ENCODE assay signal across 8 cellular contexts in the genomic region with DNA sequence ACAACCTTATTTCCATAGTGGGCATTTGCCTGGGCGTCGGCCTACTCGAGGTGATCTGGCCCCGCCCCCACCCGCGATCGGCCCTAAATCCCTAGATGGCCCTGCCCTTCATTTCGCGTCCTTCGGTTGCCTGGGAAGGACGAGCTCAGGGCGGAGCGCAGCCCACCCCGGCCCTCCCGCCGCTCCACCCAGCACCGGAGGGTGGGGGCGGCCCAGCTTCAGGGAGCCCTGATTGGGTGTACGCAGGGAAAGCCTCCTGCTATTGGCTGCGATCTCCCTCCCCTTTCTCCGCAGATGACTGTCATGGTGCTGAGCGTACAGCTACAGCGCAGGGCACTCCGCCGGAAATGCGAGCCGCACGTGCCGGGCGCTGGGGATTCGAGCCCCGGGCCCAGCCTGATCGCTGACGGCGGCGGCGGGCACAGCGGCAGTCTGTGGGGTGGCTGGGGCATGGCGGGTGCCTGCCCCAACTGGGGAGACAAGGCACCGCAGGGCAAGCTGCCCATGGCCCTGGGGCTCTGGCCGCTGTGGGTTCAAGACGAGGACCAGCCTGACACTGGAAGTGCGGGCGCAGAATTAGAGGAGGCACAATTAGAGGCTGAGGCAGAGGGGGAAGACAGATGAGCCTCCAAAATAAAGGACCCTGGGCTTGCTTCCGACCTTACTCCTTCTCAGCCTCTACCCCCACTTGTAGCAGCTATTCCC. TPM values are rescaled to one million over a fixed set of nuclear protein-coding genes. Genes with fewer than 3 reads are reported as not detected.
A peak's percentile ranks its signal among the peaks of the same experiment; 100 is the strongest.
DNase-seq lines count a peak whose midpoint lies in the region; ATAC-seq and TF ChIP-seq lines count a peak whose summit lies in the region.

No MANE protein-coding gene starts in this region.

- intact Hi-C loops in activated T-helper 1 cell treated with anti-CD3 and anti-CD28 coated beads, Interleukin-12 subunit alpha, Interleukin-12 subunit beta, Interleukin-2, Interleukin-4 antibody, amounts not matched to agents 30 ng/mL and 10 ng/mL and 1 ng/mL, durations not matched to agents 14 hours and 24 hours and 36 hours (cut with micrococcal nuclease): no loop called here

- H3K4me1 Mint-ChIP-seq in H9 (peaks cover 20 to 36% of the 10 kb centered on the region in 2 experiments), neural progenitor cell (peaks cover 38% of the 10 kb centered on the region)
- H3K4me1 Mint-ChIP-seq in activated T-helper 1 cell treated with anti-CD3 and anti-CD28 coated beads, Interleukin-12 subunit alpha, Interleukin-12 subunit beta, Interleukin-2, Interleukin-4 antibody, amounts not matched to agents 30 ng/mL and 10 ng/mL and 1 ng/mL, durations not matched to agents 14 hours and 24 hours and 36 hours (ENCODE audit: low read depth): peaks cover 39% of the 10 kb centered on the region

- H2BK120ac ChIP-seq in H9 (ENCODE audit: low read depth, low read length, poor library complexity, severe bottlenecking): no peak overlapping the region

- H3K23ac ChIP-seq in H9 (ENCODE audit: insufficient read length, low read depth, low read length): no peak overlapping the region

- no peak overlapping the region for H3K4ac ChIP-seq in H9 (ENCODE audit: low read depth, low read length)

- H3K9ac ChIP-seq in H9 (ENCODE audit: extremely low read depth, insufficient read length, low read length) (no peak overlapping the region), neural progenitor cell (no peak overlapping the region)

- H3K36me3 Mint-ChIP-seq in H9 (ENCODE audit: insufficient read depth in 1 of 3, low read depth in 3 of 3) (peaks cover 24 to 57% (median 44%) of the 10 kb centered on the region in 3 experiments), neural progenitor cell (peaks cover 42% of the 10 kb centered on the region)
- peaks cover 25% of the 10 kb centered on the region for H3K36me3 Mint-ChIP-seq in activated T-helper 1 cell treated with anti-CD3 and anti-CD28 coated beads, Interleukin-12 subunit alpha, Interleukin-12 subunit beta, Interleukin-2, Interleukin-4 antibody, amounts not matched to agents 30 ng/mL and 10 ng/mL and 1 ng/mL, durations not matched to agents 14 hours and 24 hours and 36 hours (ENCODE audit: low read depth)

- peaks cover 58% of the 10 kb centered on the region for H3F3A ChIP-seq in neural progenitor cell (ENCODE audit: low read depth)

- H3K27ac Mint-ChIP-seq in H9 (peak overlapping the region in 2 of 3 experiments; percentile 86 to 97; a peak in 2 of 7 replicates), neural progenitor cell (no peak overlapping the region)
- H3K27ac Mint-ChIP-seq in activated T-helper 1 cell treated with anti-CD3 and anti-CD28 coated beads, Interleukin-12 subunit alpha, Interleukin-12 subunit beta, Interleukin-2, Interleukin-4 antibody, amounts not matched to agents 30 ng/mL and 10 ng/mL and 1 ng/mL, durations not matched to agents 14 hours and 24 hours and 36 hours: no peak overlapping the region

- H3K79me2 ChIP-seq in H9 (ENCODE audit: insufficient read depth, low read length): no peaks in the 10 kb centered on the region
- H3K79me2 ChIP-seq in neural progenitor cell (ENCODE audit: low read depth): no peaks in the 10 kb centered on the region

- no peak overlapping the region for H2BK12ac ChIP-seq in H9 (ENCODE audit: insufficient read length, low read depth, low read length)

- H3K9me3 ChIP-seq in H9 (ENCODE audit: control insufficient read depth, low read depth, low read length) (no peaks in the 10 kb centered on the region), neural progenitor cell (ENCODE audit: low read depth) (no peaks in the 10 kb centered on the region)

- DNase-seq in H9: peak; percentile 98
- peak; percentile 84 for DNase-seq in SW480 (ENCODE audit: low spot score)
- DNase-seq in globus pallidus (ENCODE audit: low spot score): peak; percentile 41
- peak; percentile 97 for DNase-seq in neural progenitor cell (ENCODE audit: low spot score)
- DNase-seq in activated T-helper 1 cell treated with anti-CD3 and anti-CD28 coated beads, Interleukin-12 subunit alpha, Interleukin-12 subunit beta, Interleukin-2, Interleukin-4 antibody, amounts not matched to agents 30 ng/mL and 10 ng/mL and 1 ng/mL, durations not matched to agents 14 hours and 24 hours and 36 hours (ENCODE audit: low spot score): no peak
- no peak for DNase-seq in NK-92 treated with Interleukin-12 subunit alpha and Interleukin-12 subunit beta, amount 100 ng/mL, for 24 hours (lab: John Stamatoyannopoulos, UW)

- H2AK5ac ChIP-seq in H9 (ENCODE audit: insufficient read length, low read length): no peak overlapping the region

- no peak for ATAC-seq in GM19463 (IDR thresholded peaks at IDR 0.05; ENCODE audit: unreplicated experiment)
- no peak for ATAC-seq in HG03520 (IDR thresholded peaks at IDR 0.05; ENCODE audit: unreplicated experiment)

- H3K36me3 ChIP-seq in neural progenitor cell: peaks cover 6% of the 10 kb centered on the region

- no peak overlapping the region for H2AFZ ChIP-seq in H9 (ENCODE audit: low read length)
- H2AFZ ChIP-seq in neural progenitor cell (replicated peaks): no peak overlapping the region

- peaks cover 18% of the 10 kb centered on the region for H3K27me3 Mint-ChIP-seq in H9 (ENCODE audit: low read depth)
- H3K27me3 Mint-ChIP-seq in neural progenitor cell (ENCODE audit: insufficient read depth, low read depth): peaks cover 11% of the 10 kb centered on the region
- no peaks in the 10 kb centered on the region for H3K27me3 Mint-ChIP-seq in activated T-helper 1 cell treated with anti-CD3 and anti-CD28 coated beads, Interleukin-12 subunit alpha, Interleukin-12 subunit beta, Interleukin-2, Interleukin-4 antibody, amounts not matched to agents 30 ng/mL and 10 ng/mL and 1 ng/mL, durations not matched to agents 14 hours and 24 hours and 36 hours (ENCODE audit: insufficient read depth)

- no peak overlapping the region for H2BK15ac ChIP-seq in H9 (ENCODE audit: low read depth, low read length)

- H3K27me3 ChIP-seq in H9 (ENCODE audit: insufficient read depth, low read length) (peaks cover 3% of the 10 kb centered on the region; the same call in 1 of the 2 replicates), neural progenitor cell (no peaks in the 10 kb centered on the region)

- no peaks in the 10 kb centered on the region for H3K79me1 ChIP-seq in H9 (ENCODE audit: insufficient read depth, low read depth, low read length, poor library complexity, severe bottlenecking)

- H3K4me3 Mint-ChIP-seq in H9 (peak overlapping the region; percentile 61 to 83), neural progenitor cell (peak overlapping the region; percentile 76)
- H3K4me3 Mint-ChIP-seq in activated T-helper 1 cell treated with anti-CD3 and anti-CD28 coated beads, Interleukin-12 subunit alpha, Interleukin-12 subunit beta, Interleukin-2, Interleukin-4 antibody, amounts not matched to agents 30 ng/mL and 10 ng/mL and 1 ng/mL, durations not matched to agents 14 hours and 24 hours and 36 hours: no peak overlapping the region

- no peak overlapping the region for H4K8ac ChIP-seq in H9 (replicated peaks; ENCODE audit: insufficient read length, low read depth, low read length)

- peak overlapping the region; percentile 68 for H3K4me2 ChIP-seq in H9 (ENCODE audit: insufficient read depth, insufficient read length, low read length)
- H3K4me2 ChIP-seq in neural progenitor cell: peak overlapping the region; percentile 73

- no CpG with 5 or more reads among the region's 45 CpGs for WGBS in H9 (ENCODE audit: extremely low coverage, insufficient read length, low lambda C conversion rate)

- no peak overlapping the region for H3T11ph ChIP-seq in H9 (ENCODE audit: low read length)

- H3K27ac ChIP-seq in H9 (ENCODE audit: insufficient read length, low read depth, low read length) (no peak overlapping the region), neural progenitor cell (peak overlapping the region; percentile 18)

- no peak overlapping the region for H4K5ac ChIP-seq in H9 (ENCODE audit: insufficient read length, low read depth, low read length)

- H4K20me1 ChIP-seq in H9 (ENCODE audit: control insufficient read depth, insufficient read depth, insufficient read length) (no peaks in the 10 kb centered on the region), neural progenitor cell (ENCODE audit: low read depth) (peaks cover 65% of the 10 kb centered on the region)

- H3K18ac ChIP-seq in H9 (ENCODE audit: insufficient read length, low read depth, low read length): peak overlapping the region; percentile 80

- H3K23me2 ChIP-seq in H9 (ENCODE audit: insufficient read length, low read depth, low read length, poor library complexity, severe bottlenecking): peaks cover 12% of the 10 kb centered on the region

- H3K4me1 ChIP-seq in H9 (ENCODE audit: insufficient read depth, low read length) (peaks cover 2% of the 10 kb centered on the region; the same call in 1 of the 2 replicates), neural progenitor cell (no peaks in the 10 kb centered on the region)

- H4K91ac ChIP-seq in H9 (ENCODE audit: insufficient read length, low read depth, low read length): no peak overlapping the region

- H2BK20ac ChIP-seq in H9 (ENCODE audit: low read depth, low read length, poor library complexity, severe bottlenecking): no peak overlapping the region

- H3K9me3 Mint-ChIP-seq in H9 (peaks cover 0 to 3% of the 10 kb centered on the region in 2 experiments; a peak in 2 of 5 replicates), neural progenitor cell (no peaks in the 10 kb centered on the region)
- H3K9me3 Mint-ChIP-seq in activated T-helper 1 cell treated with anti-CD3 and anti-CD28 coated beads, Interleukin-12 subunit alpha, Interleukin-12 subunit beta, Interleukin-2, Interleukin-4 antibody, amounts not matched to agents 30 ng/mL and 10 ng/mL and 1 ng/mL, durations not matched to agents 14 hours and 24 hours and 36 hours: no peaks in the 10 kb centered on the region

- H2BK5ac ChIP-seq in H9 (ENCODE audit: insufficient read length, low read length): no peak overlapping the region

- H3K14ac ChIP-seq in H9 (ENCODE audit: insufficient read depth, low read length): 0 out of 2 replicates have a peak overlapping the region, but pooled peaks have one; percentile 48

- H3K4me3 ChIP-seq in neural progenitor cell: peak overlapping the region; percentile 39

- no peak overlapping the region for H3K56ac ChIP-seq in H9 (ENCODE audit: insufficient read length, low read depth, low read length)

- TF ChIP-seq CTCF in H9 (conservative IDR thresholded peaks at IDR 0.05) (no peak), neural progenitor cell (IDR thresholded peaks at IDR 0.05) (no peak)

RNA-seq across cellular contexts. Expression of gene CD37, which starts 4.3 kb away (rescaled TPM):
- total RNA-seq in H9 (2021): not detected in 2 replicates
- total RNA-seq in neural progenitor cell (ENCODE audit: low replicate concordance): not detected in 2 replicates
- total RNA-seq in activated T-helper 1 cell treated with anti-CD3 and anti-CD28 coated beads, Interleukin-12 subunit alpha, Interleukin-12 subunit beta, Interleukin-2, Interleukin-4 antibody, amounts not matched to agents 30 ng/mL and 10 ng/mL and 1 ng/mL, durations not matched to agents 14 hours and 24 hours and 36 hours: 129 and 138 TPM in 2 replicates

RNA-seq across cellular contexts. Expression of gene SLC6A16, which starts 14.5 kb away (rescaled TPM):
- total RNA-seq in H9 (2021) (2.9 and 3.2 TPM in 2 replicates), neural progenitor cell (ENCODE audit: low replicate concordance) (2.9 and 5.0 TPM in 2 replicates)
- total RNA-seq in activated T-helper 1 cell treated with anti-CD3 and anti-CD28 coated beads, Interleukin-12 subunit alpha, Interleukin-12 subunit beta, Interleukin-2, Interleukin-4 antibody, amounts not matched to agents 30 ng/mL and 10 ng/mL and 1 ng/mL, durations not matched to agents 14 hours and 24 hours and 36 hours: 0.44 and 1.5 TPM in 2 replicates

RNA-seq across cellular contexts. Expression of gene TEAD2, which starts 22.7 kb away (rescaled TPM):
- total RNA-seq in H9 (2021): 118 and 126 TPM in 2 replicates
- 125 and 193 TPM in 2 replicates for total RNA-seq in neural progenitor cell (ENCODE audit: low replicate concordance)
- total RNA-seq in activated T-helper 1 cell treated with anti-CD3 and anti-CD28 coated beads, Interleukin-12 subunit alpha, Interleukin-12 subunit beta, Interleukin-2, Interleukin-4 antibody, amounts not matched to agents 30 ng/mL and 10 ng/mL and 1 ng/mL, durations not matched to agents 14 hours and 24 hours and 36 hours: not detected in 2 replicates

RNA-seq across cellular contexts. Expression of gene DKKL1, which starts 24.2 kb away (rescaled TPM):
- total RNA-seq in H9 (2021): 2.3 and 3.5 TPM in 2 replicates
- 3.0 and 5.6 TPM in 2 replicates for total RNA-seq in neural progenitor cell (ENCODE audit: low replicate concordance)
- total RNA-seq in activated T-helper 1 cell treated with anti-CD3 and anti-CD28 coated beads, Interleukin-12 subunit alpha, Interleukin-12 subunit beta, Interleukin-2, Interleukin-4 antibody, amounts not matched to agents 30 ng/mL and 10 ng/mL and 1 ng/mL, durations not matched to agents 14 hours and 24 hours and 36 hours: not detected in 2 replicates

RNA-seq across cellular contexts. Expression of gene KASH5, which starts 48.5 kb away (rescaled TPM):
- 0.39 TPM in 1 of 2 replicates, not detected in the other for total RNA-seq in H9 (2021)
- 0.59 TPM in 1 of 2 replicates, not detected in the other for total RNA-seq in neural progenitor cell (ENCODE audit: low replicate concordance)
- 0.15 TPM in 1 of 2 replicates, not detected in the other for total RNA-seq in activated T-helper 1 cell treated with anti-CD3 and anti-CD28 coated beads, Interleukin-12 subunit alpha, Interleukin-12 subunit beta, Interleukin-2, Interleukin-4 antibody, amounts not matched to agents 30 ng/mL and 10 ng/mL and 1 ng/mL, durations not matched to agents 14 hours and 24 hours and 36 hours

Comparison
In these comparisons a context has a peak if more than half of its experiments do, and no peak if none do; other contexts are left out.
1. DNase-seq: peak in H9 (single experiment), SW480 (single experiment), globus pallidus (single experiment) and neural progenitor cell (single experiment); none in activated T-helper 1 cell treated with anti-CD3 and anti-CD28 coated beads, Interleukin-12 subunit alpha, Interleukin-12 subunit beta, Interleukin-2, Interleukin-4 antibody, amounts not matched to agents 30 ng/mL and 10 ng/mL and 1 ng/mL, durations not matched to agents 14 hours and 24 hours and 36 hours (single experiment) and NK-92 treated with Interleukin-12 subunit alpha and Interleukin-12 subunit beta, amount 100 ng/mL, for 24 hours (single experiment).
2. H3K27ac Mint-ChIP-seq: peak in H9 (2 of 3); none in neural progenitor cell (single experiment) and activated T-helper 1 cell treated with anti-CD3 and anti-CD28 coated beads, Interleukin-12 subunit alpha, Interleukin-12 subunit beta, Interleukin-2, Interleukin-4 antibody, amounts not matched to agents 30 ng/mL and 10 ng/mL and 1 ng/mL, durations not matched to agents 14 hours and 24 hours and 36 hours (single experiment).
3. RNA of gene CD37, which starts 4.3 kb away (total RNA-seq): 129 to 138 TPM in activated T-helper 1 cell treated with anti-CD3 and anti-CD28 coated beads, Interleukin-12 subunit alpha, Interleukin-12 subunit beta, Interleukin-2, Interleukin-4 antibody, amounts not matched to agents 30 ng/mL and 10 ng/mL and 1 ng/mL, durations not matched to agents 14 hours and 24 hours and 36 hours; not detected in H9 and not detected in neural progenitor cell; every median in the first group is over 10 times any median in the second.
4. RNA of gene TEAD2, which starts 22.7 kb away (total RNA-seq): 118 to 126 TPM in H9 and 125 to 193 TPM in neural progenitor cell; not detected in activated T-helper 1 cell treated with anti-CD3 and anti-CD28 coated beads, Interleukin-12 subunit alpha, Interleukin-12 subunit beta, Interleukin-2, Interleukin-4 antibody, amounts not matched to agents 30 ng/mL and 10 ng/mL and 1 ng/mL, durations not matched to agents 14 hours and 24 hours and 36 hours; every median in the first group is over 100 times any median in the second.